9 cellular contexts compared by ENCODE assay signal in genomic region chr1:22143065-22143514, GRCh38. TPM values are rescaled to one million over a fixed set of nuclear protein-coding genes. Genes with fewer than 3 reads are reported as not detected.
A peak's percentile ranks its signal among the peaks of the same experiment; 100 is the strongest.
DNase-seq lines count a peak whose midpoint lies in the region; ATAC-seq, FAIRE-seq and TF ChIP-seq lines count a peak whose summit lies in the region.
"Had no signal": no experiment of that assay in that cellular context is flagged by ENCODE, and none has a peak within 500 bp of the region (broad histone marks: within the 10 kb centered on the region; RNA-seq: fewer than 3 reads in every experiment).

Gene WNT4 (minus strand): TSS chr1:22143097. CDS start chr1:22142922, 175 bp downstream.

- no peaks in the 10 kb centered on the region for H4K20me1 ChIP-seq in mammary epithelial cell (ENCODE audit: insufficient read depth, low read length)

- peak within 1 kb of the TSS; percentile 45 for H2AFZ ChIP-seq in mammary epithelial cell (ENCODE audit: low read depth, low read length)

- no peak for TF ChIP-seq EP300 in A549 (IDR thresholded peaks at IDR 0.05)

- peak within 1 kb of the TSS; percentile 61 for H3K4me3 ChIP-seq in A549
- peak within 1 kb of the TSS; percentile 22 for H3K4me3 ChIP-seq in GM12864 (ENCODE audit: low read depth, low read length)
- H3K4me3 ChIP-seq in mammary epithelial cell (replicated peaks in 1 of 3; ENCODE audit: insufficient read depth in 1 of 3, low read depth in 2 of 3, low read length in 3 of 3): peak within 1 kb of the TSS in 2 of 3 experiments; percentile 41 to 49
- H3K4me3 ChIP-seq in subcutaneous abdominal adipose tissue (ENCODE audit: low read depth in 1 of 5, low read length in 5 of 5): peak within 1 kb of the TSS; percentile 32 to 67 (median 45)

- H3K36me3 ChIP-seq in mammary epithelial cell (ENCODE audit: insufficient read depth, low read length) (no peaks in the 10 kb centered on the region), subcutaneous abdominal adipose tissue (ENCODE audit: control insufficient read depth in 5 of 5, insufficient read depth in 5 of 5, low read length in 5 of 5) (no peaks in the 10 kb centered on the region)

- H3K4me1 ChIP-seq in A549 (peaks cover 5% of the 10 kb centered on the region; the same call in 2 of the 3 replicates), mammary epithelial cell (ENCODE audit: insufficient read depth, low read length) (peaks cover 22% of the 10 kb centered on the region), subcutaneous abdominal adipose tissue (ENCODE audit: control insufficient read depth in 5 of 5, insufficient read depth in 5 of 5, low read length in 5 of 5) (peaks cover 0 to 15% (median 14%) of the 10 kb centered on the region in 5 donors)

- H3K27ac ChIP-seq in A549 (peak within 1 kb of the TSS; percentile 61 to 93), mammary epithelial cell (ENCODE audit: insufficient read depth, low read depth, low read length) (no peak within 1 kb of the TSS), subcutaneous abdominal adipose tissue (ENCODE audit: low read depth, low read length) (no peak within 1 kb of the TSS)
- H3K27ac ChIP-seq: epithelial cell of prostate had no signal

- POLR2A ChIA-PET in A549 (lab: Yijun Ruan, JAX): interaction anchor here (0.6 kb wide), 1 partner anchor 32 kb away, joined by 3 read pairs; no protein-coding TSS in a partner anchor

- DNase-seq in A549 (ENCODE audit: low read depth in 1 of 2, low spot score in 1 of 2): peak in 1 of 2 experiments; percentile 29
- no peak for DNase-seq in GM12864 (ENCODE audit: low read depth)
- DNase-seq in RCC 7860 (ENCODE audit: low spot score): peak; percentile 9
- DNase-seq in mammary epithelial cell: peak; percentile 43
- peak; percentile 85 for DNase-seq in left kidney (ENCODE audit: low read depth, low spot score)

- CTCF ChIA-PET in A549 (lab: Yijun Ruan, JAX): interaction anchor here (1.2 to 1.6 kb wide), 3 partner anchors 10 to 273 kb away, joined by 3 to 5 read pairs (median 4); no protein-coding TSS in a partner anchor
- CTCF ChIA-PET in mammary epithelial cell (lab: Charles Lee; ENCODE audit: low non-redundant PET): interaction anchor here (0.6 kb wide), 1 partner anchor 90 kb away, joined by 3 read pairs; no protein-coding TSS in a partner anchor

- dilution Hi-C loops in mammary epithelial cell (cut with HindIII; ENCODE audit: low sequenced_read_pairs): no loop called here

- H3K27me3 ChIP-seq in mammary epithelial cell (ENCODE audit: insufficient read depth, low read length): peaks cover 4% of the 10 kb centered on the region
- peaks cover 15 to 59% (median 48%) of the 10 kb centered on the region in 5 donors for H3K27me3 ChIP-seq in subcutaneous abdominal adipose tissue (ENCODE audit: control insufficient read depth in 5 of 5, insufficient read depth in 4 of 5, low read length in 5 of 5)

- in situ Hi-C loops in mammary epithelial cell (cut with MboI; ENCODE audit: low sequenced_read_pairs in 2 of 2): no loop called here

- TF ChIP-seq RAD21 in A549 (conservative IDR thresholded peaks at IDR 0.05 in 1 of 2, IDR thresholded peaks at IDR 0.05 in 1 of 2): 0 out of 5 replicates have a peak, but pooled peaks of 1 of the 2 experiments have one; percentile 13

- no peak for TF ChIP-seq POLR2A in A549 (IDR thresholded peaks at IDR 0.05; ENCODE audit: low read length)

- peak; percentile 67 to 68 for ATAC-seq in A549
- ATAC-seq in GM19324 (IDR thresholded peaks at IDR 0.05; ENCODE audit: low FRiP score, unreplicated experiment): no peak
- ATAC-seq in HG03460 (IDR thresholded peaks at IDR 0.05; ENCODE audit: unreplicated experiment): no peak

- H3K79me2 ChIP-seq in mammary epithelial cell (ENCODE audit: insufficient read depth, low read length): no peaks in the 10 kb centered on the region

- BruUV-seq in mammary epithelial cell (replicated peaks; lab: Mats Ljungman, UMichigan): no TSS peak

- WGBS in A549 (ENCODE audit: missing lambda C conversion rate): no CpG with 5 or more reads among the region's 67 CpGs
- no CpG with 5 or more reads among the region's 67 CpGs for WGBS in mammary epithelial cell (ENCODE audit: low coverage, missing lambda C conversion rate)

- intact Hi-C loops in mammary epithelial cell (cut with micrococcal nuclease): no loop called here

- FAIRE-seq in A549 (lab: Jason Lieb, UNC) (no peak), RCC 7860 (lab: Jason Lieb, UNC) (no peak)

- H3K9ac ChIP-seq in mammary epithelial cell (ENCODE audit: insufficient read depth, low read length): no peak within 1 kb of the TSS
- peak within 1 kb of the TSS in 1 of 5 donors; percentile 37 for H3K9ac ChIP-seq in subcutaneous abdominal adipose tissue (ENCODE audit: low read length in 5 of 5)

- TF ChIP-seq CTCF in A549 (IDR thresholded peaks at IDR 0.05) (peak; percentile 42), GM12864 (IDR thresholded peaks at IDR 0.05; ENCODE audit: low read depth, low read length, missing control alignments) (peak; percentile 21), mammary epithelial cell (conservative IDR thresholded peaks at IDR 0.05 in 1 of 2, IDR thresholded peaks at IDR 0.05 in 1 of 2; ENCODE audit: extremely low read depth in 1 of 2, insufficient read depth in 1 of 2, low read depth in 1 of 2, low read length in 2 of 2) (no peak)

- H3K9me3 ChIP-seq in A549 (no peaks in the 10 kb centered on the region), mammary epithelial cell (replicated peaks; ENCODE audit: insufficient read depth, low read length) (no peaks in the 10 kb centered on the region), subcutaneous abdominal adipose tissue (ENCODE audit: control insufficient read depth in 5 of 5, low read length in 5 of 5) (no peaks in the 10 kb centered on the region)

- H3K4me2 ChIP-seq in A549: peak within 1 kb of the TSS; percentile 98
- peak within 1 kb of the TSS; percentile 94 for H3K4me2 ChIP-seq in mammary epithelial cell (ENCODE audit: insufficient read depth, low read depth, low read length)

TF ChIP-seq in A549, 52 proteins besides CTCF, POLR2A, EP300 and RAD21:
- TF ChIP-seq ZSCAN20 (CRISPR knock-in tag; IDR thresholded peaks at IDR 0.05) (no peak), ZC3H11A (IDR thresholded peaks at IDR 0.05) (no peak), PBX3 (IDR thresholded peaks at IDR 0.05) (no peak), KDM5A (IDR thresholded peaks at IDR 0.05) (no peak), RFX5 (IDR thresholded peaks at IDR 0.05) (no peak), CEBPB (IDR thresholded peaks at IDR 0.05) (no peak), PHF8 (IDR thresholded peaks at IDR 0.05; ENCODE audit: borderline replicate concordance, low read depth) (no peak), FOSB (CRISPR knock-in tag; IDR thresholded peaks at IDR 0.05) (no peak), HOXA7 (CRISPR knock-in tag; IDR thresholded peaks at IDR 0.05) (no peak), ATOH8 (CRISPR knock-in tag; IDR thresholded peaks at IDR 0.05; ENCODE audit: low read depth) (no peak), BCL3 (IDR thresholded peaks at IDR 0.05) (no peak)
TF ChIP-seq in A549: peak in this region for 0.

RNA-seq across cellular contexts. Expression of gene WNT4, which starts in this region (rescaled TPM):
- polyA plus RNA-seq in A549 (2011; rRNA removed) (0.62 and 0.85 TPM in 2 replicates), A549 (2017; fragmentation: RNase III; extraction: RNeasy Plus Mini Kit Qiagen cat#74134 plus additional on column Dnase treatment) (0.13 to 0.33 TPM (median 0.23 TPM) in 3 replicates), mammary epithelial cell (0.11 TPM)
- 0.39 and 0.49 TPM in 2 replicates for polyA plus RNA-seq in A549 (2012; cell fraction: cytosol; rRNA removed)
- polyA plus RNA-seq in A549 (2012; cell fraction: nucleus; rRNA removed): 0.16 and 0.28 TPM in 2 replicates
- 0.54 and 0.87 TPM in 2 replicates for polyA minus RNA-seq in A549 (2011; rRNA and poly(A)+ RNA removed)
- under 1 TPM; 0.26 to 0.33 TPM for total RNA-seq in mammary epithelial cell
- polyA minus RNA-seq in mammary epithelial cell: not detected

Comparison
In these comparisons a context has a peak if more than half of its experiments do, and no peak if none do; other contexts are left out.
1. Peak in ATAC-seq, H3K4me3 ChIP-seq, H3K27ac ChIP-seq and H3K4me2 ChIP-seq in A549; RNA of the gene not detected or under 1 TPM.
2. Peak in DNase-seq, H3K4me3 ChIP-seq and H3K4me2 ChIP-seq in mammary epithelial cell; RNA of the gene not detected or under 1 TPM.
3. CTCF ChIP-seq: peak in A549 (single experiment) and GM12864 (single experiment); none in mammary epithelial cell (0 of 2).
4. Peak in every context shown above with its lines, with median percentiles within 50 percentile points of each other: H3K4me3 ChIP-seq.